35 cellular contexts compared by ENCODE assay signal in the genomic region with DNA sequence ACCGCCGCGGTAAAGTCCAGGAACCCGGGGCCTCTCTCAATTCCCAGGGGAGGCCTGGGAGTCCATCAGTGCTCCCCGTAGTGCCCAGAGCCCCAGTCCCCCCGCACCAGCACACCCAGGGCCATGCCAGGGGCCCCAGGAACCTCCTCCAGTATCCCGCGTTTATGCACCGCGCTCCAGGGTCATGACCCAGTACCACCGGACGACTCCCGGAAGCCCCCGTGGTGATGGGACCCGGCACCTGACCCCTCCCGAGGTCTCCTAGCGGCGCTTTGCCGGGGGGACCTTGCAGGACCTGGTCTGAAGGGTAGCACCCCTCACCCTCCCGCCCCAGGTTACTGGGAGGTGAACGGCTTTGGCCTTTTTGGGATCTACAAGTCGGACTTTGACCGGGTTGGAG. TPM values are rescaled to one million over a fixed set of nuclear protein-coding genes. Genes with fewer than 3 reads are reported as not detected.
"Had no signal": no experiment of that assay in that cellular context is flagged by ENCODE, and none has a peak within 500 bp of the region (broad histone marks: within the 10 kb centered on the region; RNA-seq: fewer than 3 reads in every experiment).

No MANE protein-coding gene starts in this region.

- H3K4me3 ChIP-seq: adrenal gland, body of pancreas, breast epithelium had no signal

- H3K4me3 Mint-ChIP-seq: activated B cell treated with CpG ODN at 0.5 μM for 24 hours; activated CD4-positive, alpha-beta memory T cell treated with anti-CD3 and anti-CD28 coated beads for 36 hours; activated CD4-positive, alpha-beta T cell treated with anti-CD3 and anti-CD28 coated beads, Interleukin-2, amount 10 ng/mL, durations not matched to agents 24 days and 14 days; activated CD8-positive, alpha-beta T cell treated with anti-CD3 and anti-CD28 coated beads for 36 hours; activated naive CD4-positive, alpha-beta T cell treated with anti-CD3 and anti-CD28 coated beads for 36 hours; activated naive CD8-positive, alpha-beta T cell treated with anti-CD3 and anti-CD28 coated beads for 36 hours; activated T-cell treated with anti-CD3 and anti-CD28 coated beads, Interleukin-2, amount 50 U/mL, for 4 hours; activated T-cell treated with anti-CD3 and anti-CD28 coated beads, Interleukin-2, amount 50 U/mL, for 72 hours; activated T-helper 1 cell treated with anti-CD3 and anti-CD28 coated beads, Interleukin-12 subunit alpha, Interleukin-12 subunit beta, Interleukin-2, Interleukin-4 antibody, amounts not matched to agents 30 ng/mL and 10 ng/mL and 1 ng/mL, durations not matched to agents 14 hours and 24 hours and 36 hours; activated T-helper 17 cell treated with anti-CD3 and anti-CD28 coated beads, Interleukin-2, amount 50 U/mL, for 72 hours; T-helper 1 cell treated with Interleukin-12 subunit alpha and Interleukin-12 subunit beta and Interleukin-4 antibody, amounts not matched to agents 30 μg/mL and 1 μg/mL, for 36 hours; T-helper 2 cell treated with Interferon-gamma antibody and Interleukin-4, amounts not matched to agents 5 μg/mL and 100 μg/mL, for 36 hours had no signal

- H3K27ac Mint-ChIP-seq: activated B cell treated with CpG ODN at 0.5 μM for 24 hours; activated CD4-positive, alpha-beta memory T cell treated with anti-CD3 and anti-CD28 coated beads for 36 hours; activated CD4-positive, alpha-beta T cell treated with anti-CD3 and anti-CD28 coated beads, Interleukin-2, amount 10 ng/mL, durations not matched to agents 24 days and 14 days; activated CD8-positive, alpha-beta T cell treated with anti-CD3 and anti-CD28 coated beads for 36 hours; activated naive CD4-positive, alpha-beta T cell treated with anti-CD3 and anti-CD28 coated beads for 36 hours; activated naive CD4-positive, alpha-beta T cell treated with anti-CD3 and anti-CD28 coated beads, Interleukin-2, amount 50 U/mL, for 72 hours; activated naive CD8-positive, alpha-beta T cell treated with anti-CD3 and anti-CD28 coated beads for 36 hours; activated T-cell treated with anti-CD3 and anti-CD28 coated beads, Interleukin-2, amount 50 U/mL, for 72 hours; activated T-helper 1 cell treated with anti-CD3 and anti-CD28 coated beads, Interleukin-12 subunit alpha, Interleukin-12 subunit beta, Interleukin-2, Interleukin-4 antibody, amounts not matched to agents 30 ng/mL and 10 ng/mL and 1 ng/mL, durations not matched to agents 14 hours and 24 hours and 36 hours; activated T-helper 17 cell treated with anti-CD3 and anti-CD28 coated beads, Interleukin-2, amount 50 U/mL, for 72 hours; T-helper 1 cell treated with Interleukin-12 subunit alpha and Interleukin-12 subunit beta and Interleukin-4 antibody, amounts not matched to agents 30 μg/mL and 1 μg/mL, for 36 hours; T-helper 2 cell treated with Interferon-gamma antibody and Interleukin-4, amounts not matched to agents 5 μg/mL and 100 μg/mL, for 36 hours had no signal

- H3K36me3 ChIP-seq: adrenal gland, brain microvascular endothelial cell, breast epithelium had no signal

- H3K27ac ChIP-seq: adrenal gland, body of pancreas, brain microvascular endothelial cell, breast epithelium, VCaP had no signal

- H3K4me1 Mint-ChIP-seq: activated B cell treated with CpG ODN at 0.5 μM for 24 hours; activated T-helper 17 cell treated with anti-CD3 and anti-CD28 coated beads, Interleukin-2, amount 50 U/mL, for 72 hours had no signal

- H3K4me1 ChIP-seq: adrenal gland, body of pancreas, breast epithelium had no signal

- ATAC-seq: activated CD8-positive, alpha-beta T cell treated with anti-CD3 and anti-CD28 coated beads for 36 hours; activated naive CD4-positive, alpha-beta T cell treated with anti-CD3 and anti-CD28 coated beads, Interleukin-2, amount 50 U/mL, for 72 hours; activated T-cell treated with anti-CD3 and anti-CD28 coated beads, Interleukin-2, amount 50 U/mL, for 4 hours; activated T-cell treated with anti-CD3 and anti-CD28 coated beads, Interleukin-2, amount 50 U/mL, for 72 hours; activated T-helper 17 cell treated with anti-CD3 and anti-CD28 coated beads, Interleukin-2, amount 50 U/mL, for 72 hours; body of pancreas had no signal

- H3K36me3 Mint-ChIP-seq: activated CD4-positive, alpha-beta memory T cell treated with anti-CD3 and anti-CD28 coated beads for 36 hours; activated naive CD4-positive, alpha-beta T cell treated with anti-CD3 and anti-CD28 coated beads, Interleukin-2, amount 50 U/mL, for 72 hours; activated naive CD8-positive, alpha-beta T cell treated with anti-CD3 and anti-CD28 coated beads for 36 hours had no signal

- H3K9me3 Mint-ChIP-seq: activated B cell treated with CpG ODN at 0.5 μM for 24 hours; activated CD4-positive, alpha-beta memory T cell treated with anti-CD3 and anti-CD28 coated beads for 36 hours; activated CD4-positive, alpha-beta T cell treated with anti-CD3 and anti-CD28 coated beads, Interleukin-2, amount 10 ng/mL, durations not matched to agents 24 days and 14 days; activated CD8-positive, alpha-beta T cell treated with anti-CD3 and anti-CD28 coated beads for 36 hours; activated naive CD4-positive, alpha-beta T cell treated with anti-CD3 and anti-CD28 coated beads for 36 hours; activated naive CD4-positive, alpha-beta T cell treated with anti-CD3 and anti-CD28 coated beads, Interleukin-2, amount 50 U/mL, for 72 hours; activated naive CD8-positive, alpha-beta T cell treated with anti-CD3 and anti-CD28 coated beads for 36 hours; activated T-cell treated with anti-CD3 and anti-CD28 coated beads, Interleukin-2, amount 50 U/mL, for 4 hours; activated T-cell treated with anti-CD3 and anti-CD28 coated beads, Interleukin-2, amount 50 U/mL, for 72 hours; activated T-helper 1 cell treated with anti-CD3 and anti-CD28 coated beads, Interleukin-12 subunit alpha, Interleukin-12 subunit beta, Interleukin-2, Interleukin-4 antibody, amounts not matched to agents 30 ng/mL and 10 ng/mL and 1 ng/mL, durations not matched to agents 14 hours and 24 hours and 36 hours; activated T-helper 17 cell treated with anti-CD3 and anti-CD28 coated beads, Interleukin-2, amount 50 U/mL, for 72 hours; T-helper 1 cell treated with Interleukin-12 subunit alpha and Interleukin-12 subunit beta and Interleukin-4 antibody, amounts not matched to agents 30 μg/mL and 1 μg/mL, for 36 hours; T-helper 2 cell treated with Interferon-gamma antibody and Interleukin-4, amounts not matched to agents 5 μg/mL and 100 μg/mL, for 36 hours had no signal

- DNase-seq: activated B cell treated with CpG ODN at 0.5 μM for 24 hours; activated CD4-positive, alpha-beta memory T cell treated with anti-CD3 and anti-CD28 coated beads for 36 hours; activated CD4-positive, alpha-beta T cell treated with anti-CD3 and anti-CD28 coated beads for 4 hours; activated CD4-positive, alpha-beta T cell treated with anti-CD3 and anti-CD28 coated beads, Interleukin-2, amount 10 ng/mL, durations not matched to agents 24 days and 14 days; activated CD4-positive, alpha-beta T cell treated with anti-CD3 and anti-CD28 coated beads, Interleukin-2, amount 50 U/mL, for 1 hour; activated CD4-positive, alpha-beta T cell treated with anti-CD3 and anti-CD28 coated beads, Interleukin-2, amount 50 U/mL, for 4 hours; activated CD4-positive, CD25-positive, alpha-beta regulatory T cell treated with anti-CD3 and anti-CD28 coated beads, Interleukin-2, amount 50 U/mL, for 72 hours; activated CD8-positive, alpha-beta memory T cell treated with anti-CD3 and anti-CD28 coated beads, Interleukin-2, amount 50 U/mL, for 4 hours; activated CD8-positive, alpha-beta T cell treated with anti-CD3 and anti-CD28 coated beads for 36 hours; activated effector memory CD4-positive, alpha-beta T cell treated with anti-CD3 and anti-CD28 coated beads, Interleukin-2, amount 50 U/mL, for 16 hours; activated gamma-delta T cell treated with Interleukin-2 at 50 U/mL for 16 hours; activated naive CD4-positive, alpha-beta T cell; activated naive CD4-positive, alpha-beta T cell treated with anti-CD3 and anti-CD28 coated beads for 36 hours; activated naive CD4-positive, alpha-beta T cell treated with anti-CD3 and anti-CD28 coated beads, Interleukin-2, amount 50 U/mL, for 16 hours; activated naive CD8-positive, alpha-beta T cell treated with anti-CD3 and anti-CD28 coated beads for 36 hours; activated T-cell treated with anti-CD3 and anti-CD28 coated beads for 4 hours; activated T-cell treated with anti-CD3 and anti-CD28 coated beads, Interleukin-2, amount 50 U/mL, for 1 hour; activated T-cell treated with anti-CD3 and anti-CD28 coated beads, Interleukin-2, amount 50 U/mL, for 4 hours; activated T-cell treated with anti-CD3 and anti-CD28 coated beads, Interleukin-2, amount 50 U/mL, for 72 hours; adrenal gland; amniotic stem cell; aorta; body of pancreas; brain microvascular endothelial cell; central memory CD4-positive, alpha-beta T cell; T-helper 1 cell; T-helper 2 cell; T-helper 9 cell had no signal

- H3K9me3 ChIP-seq: adrenal gland, body of pancreas, breast epithelium had no signal

- H3K27me3 ChIP-seq: adrenal gland, body of pancreas, brain microvascular endothelial cell, breast epithelium had no signal

- H3K27me3 Mint-ChIP-seq: activated naive CD8-positive, alpha-beta T cell treated with anti-CD3 and anti-CD28 coated beads for 36 hours had no signal

RNA-seq across cellular contexts. Expression of gene B4GALNT4, which starts 11.2 kb away (rescaled TPM):
- total RNA-seq: activated B cell treated with CpG ODN at 0.5 μM for 24 hours had no signal

RNA-seq across cellular contexts. Expression of gene PKP3, which starts 13.5 kb away (rescaled TPM):
- total RNA-seq: activated CD4-positive, alpha-beta T cell treated with anti-CD3 and anti-CD28 coated beads, Interleukin-2, amount 10 ng/mL, durations not matched to agents 24 days and 14 days; activated naive CD4-positive, alpha-beta T cell treated with anti-CD3 and anti-CD28 coated beads for 36 hours; activated naive CD8-positive, alpha-beta T cell treated with anti-CD3 and anti-CD28 coated beads for 36 hours; activated T-helper 1 cell treated with anti-CD3 and anti-CD28 coated beads, Interleukin-12 subunit alpha, Interleukin-12 subunit beta, Interleukin-2, Interleukin-4 antibody, amounts not matched to agents 30 ng/mL and 10 ng/mL and 1 ng/mL, durations not matched to agents 14 hours and 24 hours and 36 hours; activated T-helper 17 cell treated with anti-CD3 and anti-CD28 coated beads, Interleukin-2, amount 50 U/mL, for 72 hours had no signal
